ENCODE assay signal across 28 cellular contexts in the genomic region with DNA sequence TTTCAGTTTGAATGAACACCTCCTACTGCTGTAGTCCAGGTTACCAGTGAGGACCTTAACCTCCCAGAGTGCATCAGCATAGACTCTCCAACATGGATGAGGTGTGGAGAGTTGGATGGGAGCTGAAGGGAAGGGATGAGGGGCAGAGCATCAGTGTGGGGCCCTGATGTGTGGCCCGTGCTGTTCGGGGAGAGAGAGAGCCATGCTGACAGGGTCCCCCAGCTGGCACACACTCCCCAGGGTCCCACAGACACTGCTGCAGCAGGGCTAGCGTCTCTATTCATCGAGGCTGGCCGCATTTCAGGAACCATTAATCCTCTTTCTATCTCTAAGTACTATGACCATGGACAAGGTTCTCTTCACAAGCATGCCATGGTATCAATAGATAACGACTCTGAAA.
"Had no signal": no experiment of that assay in that cellular context is flagged by ENCODE, and none has a peak within 500 bp of the region (broad histone marks: within the 10 kb centered on the region; RNA-seq: fewer than 3 reads in every experiment).

No MANE protein-coding gene starts in this region.

- H2AFZ ChIP-seq: parathyroid adenoma had no signal

- H3K9me3 Mint-ChIP-seq: mesothelial cell of epicardium; naive B cell; natural killer cell; nephron progenitor cell; stimulated activated naive CD8-positive, alpha-beta T cell treated with anti-CD3 and anti-CD28 coated beads, Interleukin-15, Interleukin-2, amounts not matched to agents 100 ng/mL and 50 ng/mL, for 24 hours had no signal

- H3K27me3 Mint-ChIP-seq: progenitor cell of endocrine pancreas; stimulated activated naive CD8-positive, alpha-beta T cell treated with anti-CD3 and anti-CD28 coated beads, Interleukin-15, Interleukin-2, amounts not matched to agents 100 ng/mL and 50 ng/mL, for 24 hours had no signal

- H3K4me1 ChIP-seq: left lung, parathyroid adenoma had no signal

- H3K4me3 Mint-ChIP-seq: immature natural killer cell; mesothelial cell of epicardium; naive B cell; natural killer cell; nephron progenitor cell; stimulated activated naive CD8-positive, alpha-beta T cell treated with anti-CD3 and anti-CD28 coated beads, Interleukin-15, Interleukin-2, amounts not matched to agents 100 ng/mL and 50 ng/mL, for 24 hours had no signal

- H3K27me3 ChIP-seq: right atrium auricular region, suprapubic skin, tibial artery, upper lobe of right lung had no signal

- H3K27ac Mint-ChIP-seq: immature natural killer cell; mesothelial cell of epicardium; natural killer cell; nephron progenitor cell; progenitor cell of endocrine pancreas; stimulated activated naive CD8-positive, alpha-beta T cell treated with anti-CD3 and anti-CD28 coated beads, Interleukin-15, Interleukin-2, amounts not matched to agents 100 ng/mL and 50 ng/mL, for 24 hours had no signal

- H3K27ac ChIP-seq: left lung, lower lobe of right lung, parathyroid adenoma, right atrium auricular region, skin epidermis, suprapubic skin, thoracic aorta, tibial artery, upper lobe of right lung had no signal

- H3K4me1 Mint-ChIP-seq: immature natural killer cell, natural killer cell had no signal

- H3K9me3 ChIP-seq: left lung, lower lobe of right lung, right atrium auricular region, suprapubic skin, thoracic aorta, tibial artery, upper lobe of right lung had no signal

- H3K36me3 Mint-ChIP-seq: natural killer cell had no signal

- H3K36me3 ChIP-seq: left lung, lower lobe of right lung, right atrium auricular region, suprapubic skin, thoracic aorta, tibial artery, upper lobe of right lung had no signal

- DNase-seq: hypothalamus; immature natural killer cell; kidney; left colon; left lung; lower lobe of right lung; mammary epithelial cell; mesenchymal stem cell; naive B cell; natural killer cell; nephron progenitor cell; nucleus accumbens; stimulated activated CD4-positive, alpha-beta T cell treated with anti-CD3 and anti-CD28 coated beads, Interleukin-12 subunit alpha, Interleukin-12 subunit beta, amount 100 ng/mL, for 4 hours; stimulated activated CD4-positive, alpha-beta T cell treated with anti-CD3 and anti-CD28 coated beads, Interleukin-15, amount 100 ng/mL, for 24 hours; stimulated activated CD4-positive, alpha-beta T cell treated with anti-CD3 and anti-CD28 coated beads, Interleukin-2, amount 100 ng/mL, for 24 hours; stimulated activated CD4-positive, alpha-beta T cell treated with anti-CD3 and anti-CD28 coated beads, Interleukin-4, amount 100 ng/mL, for 1 hour; stimulated activated naive CD4-positive, alpha-beta T cell; trophoblast cell; upper lobe of right lung had no signal

- H3K9ac ChIP-seq: parathyroid adenoma had no signal

- H3K4me3 ChIP-seq: left lung, lower lobe of right lung, right atrium auricular region, skin epidermis, suprapubic skin, thoracic aorta, tibial artery, upper lobe of right lung had no signal

- ATAC-seq: left colon, left lung, lower lobe of right lung, natural killer cell, upper lobe of right lung had no signal
